In the genomic region with DNA sequence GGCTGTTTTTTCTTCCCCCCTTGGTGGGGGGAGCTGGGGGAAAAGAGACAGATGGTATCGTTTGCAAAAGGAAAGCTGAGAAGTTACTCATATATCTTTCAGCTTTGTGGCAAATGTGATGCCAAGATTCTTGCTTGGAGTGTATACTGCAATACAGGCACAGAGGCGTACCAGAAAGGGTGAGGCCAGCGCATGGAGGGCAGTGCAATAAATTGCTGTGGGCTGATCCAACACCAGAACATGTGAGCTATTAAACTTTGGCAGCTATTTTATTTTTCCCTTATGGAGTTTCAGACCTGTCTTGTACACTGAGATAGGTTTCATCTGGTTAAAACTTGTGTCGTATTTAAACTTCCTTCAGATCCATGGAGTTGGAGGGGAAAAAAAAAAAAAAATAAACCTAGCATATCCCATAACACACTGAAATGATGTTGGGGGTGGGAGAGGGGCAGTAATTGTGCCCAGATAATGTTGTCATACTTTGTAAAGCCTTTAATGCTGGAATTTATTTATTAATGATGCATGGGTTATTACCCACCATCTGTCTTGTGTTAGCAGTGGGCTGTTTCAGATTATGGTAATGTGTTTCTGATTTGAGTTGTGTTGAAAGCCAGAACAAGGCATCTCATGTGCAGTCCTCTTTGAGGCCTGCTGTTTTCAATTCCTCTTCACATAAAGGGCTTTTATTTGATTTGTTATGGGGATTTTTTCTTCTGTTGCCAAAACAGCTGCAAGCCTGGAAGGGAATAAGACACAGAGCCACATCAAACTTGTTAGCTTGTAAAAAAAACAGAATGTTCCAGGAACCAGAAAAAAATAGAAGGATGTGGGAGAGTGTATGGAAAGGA, we compare ENCODE assay signal across 11 cellular contexts.
DNase-seq lines count a peak whose midpoint lies in the region; ATAC-seq and TF ChIP-seq lines count a peak whose summit lies in the region.
"Had no signal": no experiment of that assay in that cellular context is flagged by ENCODE, and none has a peak within 500 bp of the region (broad histone marks: within the 10 kb centered on the region; RNA-seq: fewer than 3 reads in every experiment).

No MANE protein-coding gene starts in this region.

- H3K4me1 ChIP-seq in gastroesophageal sphincter (peaks cover 7 to 31% (median 12%) of the 10 kb centered on the region in 3 donors), prostate gland (replicated peaks) (no peaks in the 10 kb centered on the region)
- no peaks in the 10 kb centered on the region for H3K4me1 ChIP-seq in naive thymus-derived CD4-positive, alpha-beta T cell (ENCODE audit: control insufficient read depth in 2 of 2, insufficient read depth in 2 of 2, low read length in 2 of 2)
- H3K4me1 ChIP-seq: adrenal gland had no signal

- ATAC-seq in gastroesophageal sphincter: peak; percentile 67
- ATAC-seq in naive thymus-derived CD4-positive, alpha-beta T cell: no peak
- ATAC-seq: CD8-positive, alpha-beta T cell had no signal

- no peaks in the 10 kb centered on the region for H3K36me3 Mint-ChIP-seq in naive thymus-derived CD4-positive, alpha-beta T cell
- H3K36me3 Mint-ChIP-seq: CD8-positive, alpha-beta T cell had no signal

- TF ChIP-seq POLR2A in gastroesophageal sphincter (IDR thresholded peaks at IDR 0.05): no peak
- TF ChIP-seq POLR2A in prostate gland (IDR thresholded peaks at IDR 0.05): no peak

- DNase-seq in DMS 273 treated with DMSO at 0.1 percent for 48 hours (lab: John Stamatoyannopoulos, UW) (peak; percentile 97), RPMI7951 (ENCODE audit: low read depth) (peak; percentile 88), prostate gland (ENCODE audit: low spot score) (peak; percentile 52), NCI-H1105 treated with DMSO at 0.1 percent for 48 hours (lab: John Stamatoyannopoulos, UW) (no peak), Kasumi-1 (lab: John Stamatoyannopoulos, UW) (no peak), NCI-H510A treated with DMSO at 0.1 percent for 48 hours (lab: John Stamatoyannopoulos, UW) (no peak)
- DNase-seq in naive thymus-derived CD4-positive, alpha-beta T cell: no peak
- DNase-seq: adrenal gland; CD8-positive, alpha-beta T cell; MV-4-11 had no signal

- whole genome bisulfite sequencing in gastroesophageal sphincter (ENCODE audit: low coverage in 1 of 2), 2 donors: 20 to 25% methylated on average over 3 to 4 of the region's 4 CpGs
- WGBS in prostate gland: 16% methylated on average over 4 of the region's 4 CpGs

- TF ChIP-seq CTCF in gastroesophageal sphincter (IDR thresholded peaks at IDR 0.05): no peak
- no peak for TF ChIP-seq CTCF in prostate gland (IDR thresholded peaks at IDR 0.05)

- no peak overlapping the region for H3K4me3 Mint-ChIP-seq in naive thymus-derived CD4-positive, alpha-beta T cell
- H3K4me3 Mint-ChIP-seq: CD8-positive, alpha-beta T cell had no signal

- no peak overlapping the region for H3K27ac Mint-ChIP-seq in naive thymus-derived CD4-positive, alpha-beta T cell
- H3K27ac Mint-ChIP-seq: CD8-positive, alpha-beta T cell had no signal

- peaks cover 0 to 15% (median 2%) of the 10 kb centered on the region in 11 donors for H3K9me3 Mint-ChIP-seq in naive thymus-derived CD4-positive, alpha-beta T cell

- H3K9me3 ChIP-seq in gastroesophageal sphincter (peaks cover 0 to 5% (median 0%) of the 10 kb centered on the region in 3 donors), prostate gland (no peaks in the 10 kb centered on the region)
- H3K9me3 ChIP-seq in naive thymus-derived CD4-positive, alpha-beta T cell (ENCODE audit: control insufficient read depth in 2 of 3, low read length in 3 of 3): no peaks in the 10 kb centered on the region
- H3K9me3 ChIP-seq: adrenal gland had no signal

- peak overlapping the region; percentile 34 to 68 (median 56) for H3K27ac ChIP-seq in gastroesophageal sphincter
- H3K27ac ChIP-seq in prostate gland: peak overlapping the region; percentile 15 to 38
- H3K27ac ChIP-seq in naive thymus-derived CD4-positive, alpha-beta T cell (ENCODE audit: low read depth, low read length): no peak overlapping the region

- no peak overlapping the region for H3K4me3 ChIP-seq in gastroesophageal sphincter
- H3K4me3 ChIP-seq in prostate gland: no peak overlapping the region
- no peak overlapping the region for H3K4me3 ChIP-seq in naive thymus-derived CD4-positive, alpha-beta T cell (ENCODE audit: low read length)
- H3K4me3 ChIP-seq: adrenal gland had no signal

- no peaks in the 10 kb centered on the region for H3K4me1 Mint-ChIP-seq in naive thymus-derived CD4-positive, alpha-beta T cell

- H3K36me3 ChIP-seq in gastroesophageal sphincter (no peaks in the 10 kb centered on the region), prostate gland (no peaks in the 10 kb centered on the region)
- no peaks in the 10 kb centered on the region for H3K36me3 ChIP-seq in naive thymus-derived CD4-positive, alpha-beta T cell (ENCODE audit: control insufficient read depth in 2 of 3, insufficient read depth in 3 of 3, low read length in 3 of 3)
- H3K36me3 ChIP-seq: adrenal gland had no signal

- H3K27me3 ChIP-seq in gastroesophageal sphincter (no peaks in the 10 kb centered on the region), prostate gland (replicated peaks; ENCODE audit: insufficient read depth) (no peaks in the 10 kb centered on the region)
- H3K27me3 ChIP-seq in naive thymus-derived CD4-positive, alpha-beta T cell (ENCODE audit: control insufficient read depth in 2 of 2, insufficient read depth in 2 of 2, low read length in 2 of 2): no peaks in the 10 kb centered on the region
- H3K27me3 ChIP-seq: adrenal gland had no signal

- TF ChIP-seq EP300 in gastroesophageal sphincter (IDR thresholded peaks at IDR 0.05): no peak

- POLR2A ChIA-PET in naive thymus-derived CD4-positive, alpha-beta T cell (lab: Charles Lee): no interaction called here

- intact Hi-C loops in prostate gland (cut with DNase I): loop anchor here (5.0 to 10.0 kb wide), 4 partner anchors 139 to 889 kb away; a partner anchor contains a TSS
- intact Hi-C loops in naive thymus-derived CD4-positive, alpha-beta T cell (cut with micrococcal nuclease): no loop called here

- CTCF ChIA-PET in naive thymus-derived CD4-positive, alpha-beta T cell (lab: Charles Lee): no interaction called here

- H3K27me3 Mint-ChIP-seq in naive thymus-derived CD4-positive, alpha-beta T cell: no peaks in the 10 kb centered on the region

Comparison
In these comparisons a context has a peak if more than half of its experiments do, and no peak if none do; other contexts are left out.
1. DNase-seq: peak in DMS 273 treated with DMSO at 0.1 percent for 48 hours (single experiment), RPMI7951 (single experiment) and prostate gland (single experiment); none in NCI-H1105 treated with DMSO at 0.1 percent for 48 hours (single experiment), Kasumi-1 (0 of 2), naive thymus-derived CD4-positive, alpha-beta T cell (0 of 9) and NCI-H510A treated with DMSO at 0.1 percent for 48 hours (single experiment).